ENCODE assay signal across 8 cellular contexts in the genomic region with DNA sequence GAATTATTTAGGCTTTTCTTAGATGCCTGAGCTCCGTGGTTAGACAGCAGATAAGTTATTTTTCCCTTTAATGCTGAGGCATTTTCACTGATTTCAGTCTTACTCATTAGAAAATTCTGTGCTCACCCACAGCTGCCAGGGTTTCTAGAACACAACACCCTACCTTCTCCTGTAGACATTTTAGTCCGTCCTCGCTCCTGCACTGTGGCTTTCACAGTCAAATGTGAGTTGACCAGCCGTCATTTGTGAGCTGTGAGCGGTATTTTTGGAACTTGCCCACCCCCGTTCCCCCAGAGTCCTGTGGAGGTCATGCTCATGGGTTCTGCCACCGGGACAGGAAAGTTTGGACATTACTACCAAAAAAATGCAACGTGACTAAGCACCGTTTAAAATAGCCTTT.
DNase-seq lines count a peak whose midpoint lies in the region; ATAC-seq, FAIRE-seq and TF ChIP-seq lines count a peak whose summit lies in the region.
"Not testable (repeated sequence)": the region's sequence is repeated elsewhere in the genome, so short reads cannot be mapped to it uniquely, and the experiment has no call there.

No MANE protein-coding gene starts in this region.

- H3K36me3 ChIP-seq in left ventricle myocardium inferior = not testable (repeated sequence)

- H3K27ac Mint-ChIP-seq in activated B cell treated with CpG ODN at 0.5 μM for 24 hours = peak overlapping the region; percentile 85
- H3K27ac Mint-ChIP-seq in activated naive CD4-positive, alpha-beta T cell treated with anti-CD3 and anti-CD28 coated beads, Interleukin-2, amount 10 ng/mL, durations not matched to agents 7 days and 5 days = peak overlapping the region; percentile 64

- H3K9me3 Mint-ChIP-seq in activated B cell treated with CpG ODN at 0.5 μM for 24 hours; activated naive CD4-positive, alpha-beta T cell treated with anti-CD3 and anti-CD28 coated beads, Interleukin-2, amount 10 ng/mL, durations not matched to agents 7 days and 5 days: not testable (repeated sequence)

- H3K4me3 ChIP-seq in left ventricle myocardium inferior = peak overlapping the region; percentile 48

- intact Hi-C loops in activated B cell treated with CpG ODN at 0.5 μM for 24 hours (cut with micrococcal nuclease); left ventricle myocardium inferior (cut with micrococcal nuclease): not testable (repeated sequence)

- TF ChIP-seq CTCF in activated B cell treated with CpG ODN at 0.5 μM for 24 hours (IDR thresholded peaks at IDR 0.05); left ventricle myocardium inferior (IDR thresholded peaks at IDR 0.05; ENCODE audit: borderline replicate concordance): not testable (repeated sequence)

- peaks cover 10% of the 10 kb centered on the region for H3K4me1 Mint-ChIP-seq in activated B cell treated with CpG ODN at 0.5 μM for 24 hours
- peaks cover 37% of the 10 kb centered on the region for H3K4me1 Mint-ChIP-seq in activated naive CD4-positive, alpha-beta T cell treated with anti-CD3 and anti-CD28 coated beads, Interleukin-2, amount 10 ng/mL, durations not matched to agents 7 days and 5 days

- H3K9me3 ChIP-seq in left ventricle myocardium inferior (replicated peaks) = not testable (repeated sequence)

- H3K4me1 ChIP-seq in left ventricle myocardium inferior = not testable (repeated sequence)

- POLR2A ChIA-PET in activated B cell treated with CpG ODN at 0.5 μM for 24 hours (lab: Charles Lee) = not testable (repeated sequence)

- peak overlapping the region; percentile 40 for H3K27ac ChIP-seq in left ventricle myocardium inferior (replicated peaks)

- ATAC-seq in GM19463 (IDR thresholded peaks at IDR 0.05; ENCODE audit: unreplicated experiment) (peak; percentile 91), HG02763 (IDR thresholded peaks at IDR 0.05; ENCODE audit: unreplicated experiment) (peak; percentile 67), HG03457 (IDR thresholded peaks at IDR 0.05; ENCODE audit: unreplicated experiment) (peak; percentile 71), activated B cell treated with CpG ODN at 0.5 μM for 24 hours (ENCODE audit: low read depth) (peak; percentile 53)

- not testable (repeated sequence) for H3K36me3 Mint-ChIP-seq in activated B cell treated with CpG ODN at 0.5 μM for 24 hours (ENCODE audit: low read depth); activated naive CD4-positive, alpha-beta T cell treated with anti-CD3 and anti-CD28 coated beads, Interleukin-2, amount 10 ng/mL, durations not matched to agents 7 days and 5 days

- not testable (repeated sequence) for H3K27me3 Mint-ChIP-seq in activated B cell treated with CpG ODN at 0.5 μM for 24 hours; activated naive CD4-positive, alpha-beta T cell treated with anti-CD3 and anti-CD28 coated beads, Interleukin-2, amount 10 ng/mL, durations not matched to agents 7 days and 5 days

- not testable (repeated sequence) for DNase-seq in GM12891 (ENCODE audit: insufficient read length, low spot score); activated B cell treated with CpG ODN at 0.5 μM for 24 hours; activated naive CD4-positive, alpha-beta T cell treated with anti-CD3 and anti-CD28 coated beads, Interleukin-2, amount 10 ng/mL, durations not matched to agents 7 days and 5 days; left ventricle myocardium inferior
- DNase-seq in stimulated activated CD4-positive, alpha-beta T cell treated with anti-CD3 and anti-CD28 coated beads, Interleukin-2, amount 100 ng/mL, for 24 hours = peak; percentile 43 to 63

- H3K4me3 Mint-ChIP-seq in activated B cell treated with CpG ODN at 0.5 μM for 24 hours = peak overlapping the region; percentile 53
- not testable (repeated sequence) for H3K4me3 Mint-ChIP-seq in activated naive CD4-positive, alpha-beta T cell treated with anti-CD3 and anti-CD28 coated beads, Interleukin-2, amount 10 ng/mL, durations not matched to agents 7 days and 5 days

- FAIRE-seq in GM12891 (lab: Jason Lieb, UNC) = peak; percentile 31

- not testable (repeated sequence) for TF ChIP-seq POLR2A in GM12891 (IDR thresholded peaks at IDR 0.05; ENCODE audit: low read depth, low read length)

- CTCF ChIA-PET in activated B cell treated with CpG ODN at 0.5 μM for 24 hours (lab: Charles Lee); activated naive CD4-positive, alpha-beta T cell treated with anti-CD3 and anti-CD28 coated beads, Interleukin-2, amount 10 ng/mL, durations not matched to agents 7 days and 5 days (lab: Charles Lee): not testable (repeated sequence)

- not testable (repeated sequence) for H3K27me3 ChIP-seq in left ventricle myocardium inferior (ENCODE audit: low read depth)
